Comparison of ENCODE assay signal across 19 cellular contexts in genomic region chr12:10276774-10277173, GRCh38. TPM values are rescaled to one million over a fixed set of nuclear protein-coding genes. Genes with fewer than 3 reads are reported as not detected.
DNase-seq lines count a peak whose midpoint lies in the region; ATAC-seq lines count a peak whose summit lies in the region.
"Had no signal": no experiment of that assay in that cellular context is flagged by ENCODE, and none has a peak within 500 bp of the region (broad histone marks: within the 10 kb centered on the region; RNA-seq: fewer than 3 reads in every experiment).

No MANE protein-coding gene starts in this region.

- H3K14ac ChIP-seq in neuronal stem cell (ENCODE audit: low read length), result no peak overlapping the region

- H3K4ac ChIP-seq in neuronal stem cell (ENCODE audit: low read length), result no peak overlapping the region

- no peak overlapping the region for H2BK15ac ChIP-seq in neuronal stem cell (ENCODE audit: low read length)

- H3K4me1 ChIP-seq in neuronal stem cell (ENCODE audit: control insufficient read depth in 2 of 2, insufficient read depth in 1 of 2, low read depth in 1 of 2, low read length in 2 of 2), result no peaks in the 10 kb centered on the region
- H3K4me1 ChIP-seq: A549; BLaER1 treated with 17β-estradiol and CSF1 and Interleukin-3, amounts not matched to agents 10 nM and 100 nM had no signal

- peak; percentile 49 for ATAC-seq in stimulated activated effector memory CD8-positive, alpha-beta T cell treated with anti-CD3 and anti-CD28 coated beads, Interleukin-12 subunit alpha, Interleukin-12 subunit beta, amount 100 ng/mL, for 72 hours
- no peak for ATAC-seq in GM19035 (IDR thresholded peaks at IDR 0.05; ENCODE audit: unreplicated experiment)
- no peak for ATAC-seq in HG02870 (IDR thresholded peaks at IDR 0.05; ENCODE audit: unreplicated experiment)
- ATAC-seq: A549; CD8-positive, alpha-beta T cell; PC-3 had no signal

- H2AFZ ChIP-seq in neuronal stem cell (ENCODE audit: low read length), result no peak overlapping the region

- no peak overlapping the region for H4K8ac ChIP-seq in neuronal stem cell (ENCODE audit: low read depth, low read length)

- H3K4me3 ChIP-seq in neuronal stem cell (ENCODE audit: low read length in 2 of 2), result no peak overlapping the region
- H3K4me3 ChIP-seq: A549; BLaER1 treated with 17β-estradiol and CSF1 and Interleukin-3, amounts not matched to agents 10 nM and 100 nM had no signal

- H3K9me3 Mint-ChIP-seq in stimulated activated effector memory CD8-positive, alpha-beta T cell treated with anti-CD3 and anti-CD28 coated beads, Interleukin-12 subunit alpha, Interleukin-12 subunit beta, amount 100 ng/mL, for 72 hours, result peaks cover 5% of the 10 kb centered on the region
- H3K9me3 Mint-ChIP-seq: CD8-positive, alpha-beta T cell had no signal

- no peak overlapping the region for H3K27ac Mint-ChIP-seq in stimulated activated effector memory CD8-positive, alpha-beta T cell treated with anti-CD3 and anti-CD28 coated beads, Interleukin-12 subunit alpha, Interleukin-12 subunit beta, amount 100 ng/mL, for 72 hours
- H3K27ac Mint-ChIP-seq: CD8-positive, alpha-beta T cell had no signal

- no peaks in the 10 kb centered on the region for H3K36me3 Mint-ChIP-seq in stimulated activated effector memory CD8-positive, alpha-beta T cell treated with anti-CD3 and anti-CD28 coated beads, Interleukin-12 subunit alpha, Interleukin-12 subunit beta, amount 100 ng/mL, for 72 hours
- H3K36me3 Mint-ChIP-seq: CD8-positive, alpha-beta T cell had no signal

- no CpG with 5 or more reads among the region's 1 CpG for WGBS in neuronal stem cell (ENCODE audit: extremely low coverage in 2 of 2, insufficient read length in 2 of 2, insufficient replicate concordance in 1 of 2), 2 donors

- no peak overlapping the region for H3K23ac ChIP-seq in neuronal stem cell (ENCODE audit: low read depth, low read length, poor library complexity)

- no peak overlapping the region for H2BK120ac ChIP-seq in neuronal stem cell (ENCODE audit: low read depth, low read length)

- H3K27me3 ChIP-seq in neuronal stem cell (ENCODE audit: control insufficient read depth in 3 of 3, insufficient read depth in 3 of 3, low read depth in 1 of 3, low read length in 3 of 3), result no peaks in the 10 kb centered on the region
- H3K27me3 ChIP-seq: BLaER1 treated with 17β-estradiol and CSF1 and Interleukin-3, amounts not matched to agents 10 nM and 100 nM had no signal

- no peak overlapping the region for H3K4me2 ChIP-seq in neuronal stem cell (ENCODE audit: insufficient read depth, low read length, poor library complexity, severe bottlenecking)
- H3K4me2 ChIP-seq: A549; BLaER1 treated with 17β-estradiol and CSF1 and Interleukin-3, amounts not matched to agents 10 nM and 100 nM had no signal

- DNase-seq in AG20443 (ENCODE audit: low spot score) (peak; percentile 18), M059J (ENCODE audit: low read depth) (peak; percentile 63), astrocyte of the hippocampus (ENCODE audit: low read depth, low spot score) (peak; percentile 15), neuronal stem cell (ENCODE audit: low spot score) (no peak)
- DNase-seq in stimulated activated effector memory CD8-positive, alpha-beta T cell treated with anti-CD3 and anti-CD28 coated beads, Interleukin-12 subunit alpha, Interleukin-12 subunit beta, amount 100 ng/mL, for 72 hours (ENCODE audit: low spot score in 2 of 2), result no peak
- DNase-seq: Calu3; CD8-positive, alpha-beta T cell; GOT3; NCI-H187; NCI-H226; NCI-H524; PC-3; SIG-M5 had no signal

- H2BK5ac ChIP-seq in neuronal stem cell (ENCODE audit: low read length), result no peak overlapping the region

- no peaks in the 10 kb centered on the region for H3K36me3 ChIP-seq in neuronal stem cell (replicated peaks in 1 of 2; ENCODE audit: control insufficient read depth in 2 of 2, insufficient read depth in 2 of 2, low read length in 2 of 2)
- H3K36me3 ChIP-seq: BLaER1 treated with 17β-estradiol and CSF1 and Interleukin-3, amounts not matched to agents 10 nM and 100 nM had no signal

- H3K4me3 Mint-ChIP-seq in stimulated activated effector memory CD8-positive, alpha-beta T cell treated with anti-CD3 and anti-CD28 coated beads, Interleukin-12 subunit alpha, Interleukin-12 subunit beta, amount 100 ng/mL, for 72 hours, result no peak overlapping the region
- H3K4me3 Mint-ChIP-seq: CD8-positive, alpha-beta T cell had no signal

- no peak overlapping the region for H2BK12ac ChIP-seq in neuronal stem cell (ENCODE audit: low read length)

- no peak overlapping the region for H3K18ac ChIP-seq in neuronal stem cell (ENCODE audit: low read length)

- H3K4me1 Mint-ChIP-seq in stimulated activated effector memory CD8-positive, alpha-beta T cell treated with anti-CD3 and anti-CD28 coated beads, Interleukin-12 subunit alpha, Interleukin-12 subunit beta, amount 100 ng/mL, for 72 hours, result peaks cover 28% of the 10 kb centered on the region

- no peak overlapping the region for H2AK5ac ChIP-seq in neuronal stem cell (ENCODE audit: low read depth, low read length)

- H4K91ac ChIP-seq in neuronal stem cell (ENCODE audit: low read depth, low read length, poor library complexity), result no peak overlapping the region

- peaks cover 0 to 1% of the 10 kb centered on the region in 2 donors for H3K9me3 ChIP-seq in neuronal stem cell (replicated peaks in 1 of 2; ENCODE audit: control insufficient read depth in 2 of 2, insufficient read depth in 1 of 2, low read depth in 1 of 2, low read length in 2 of 2)
- H3K9me3 ChIP-seq: A549 had no signal

- no peak overlapping the region for H3K27ac ChIP-seq in neuronal stem cell (replicated peaks; ENCODE audit: low read length)
- H3K27ac ChIP-seq: A549; BLaER1 treated with 17β-estradiol and CSF1 and Interleukin-3, amounts not matched to agents 10 nM and 100 nM; RWPE1 had no signal

- no peak overlapping the region for H3K9ac ChIP-seq in neuronal stem cell (ENCODE audit: low read depth, low read length, poor library complexity)
- H3K9ac ChIP-seq: BLaER1 treated with 17β-estradiol and CSF1 and Interleukin-3, amounts not matched to agents 10 nM and 100 nM had no signal

- H3K79me1 ChIP-seq in neuronal stem cell (ENCODE audit: low read depth, low read length), result no peaks in the 10 kb centered on the region

RNA-seq across cellular contexts. Expression of gene KLRD1, which starts 30.9 kb away (rescaled TPM):
- total RNA-seq in M059J (2014; rRNA removed; shearing (Covaris generic)), result not detected in 2 replicates
- 0.08 TPM for polyA plus RNA-seq in neuronal stem cell (2013, experiment 1 of 2)
- polyA plus RNA-seq in neuronal stem cell (2013, experiment 2 of 2), result 0.08 TPM
- total RNA-seq: LHCN-M2, PC-3 had no signal

Comparison
In these comparisons a context has a peak if more than half of its experiments do, and no peak if none do; other contexts are left out.
1. DNase-seq: peak in AG20443 (single experiment), M059J (single experiment) and astrocyte of the hippocampus (single experiment); none in stimulated activated effector memory CD8-positive, alpha-beta T cell treated with anti-CD3 and anti-CD28 coated beads, Interleukin-12 subunit alpha, Interleukin-12 subunit beta, amount 100 ng/mL, for 72 hours (0 of 2) and neuronal stem cell (single experiment).